ENCODE assay signal across 8 cellular contexts in genomic region chr17:48724241-48725004, GRCh38. TPM values are rescaled to one million over a fixed set of nuclear protein-coding genes. Genes with fewer than 3 reads are reported as not detected.
DNase-seq lines count a peak whose midpoint lies in the region; ATAC-seq lines count a peak whose summit lies in the region.

No MANE protein-coding gene starts in this region.

- DNase-seq in NCI-H2196 (lab: John Stamatoyannopoulos, UW; ENCODE audit: unreplicated experiment), result peak; percentile 55
- DNase-seq in NCI-H2196 treated with DMSO at 0.1 percent for 48 hours (lab: John Stamatoyannopoulos, UW; ENCODE audit: unreplicated experiment), result no peak
- peak; percentile 85 for DNase-seq in NCI-H2227 (lab: John Stamatoyannopoulos, UW; ENCODE audit: unreplicated experiment)
- DNase-seq in central memory CD4-positive, alpha-beta T cell, result peak; percentile 65
- peak; percentile 78 for DNase-seq in left lobe of liver (ENCODE audit: low spot score)
- DNase-seq in stimulated activated CD4-positive, alpha-beta T cell treated with anti-CD3 and anti-CD28 coated beads, Interleukin-2, amount 100 ng/mL, for 48 hours, result peak; percentile 74 to 83

- peak; percentile 79 to 85 for ATAC-seq in activated CD4-positive, CD25-positive, alpha-beta regulatory T cell treated with anti-CD3 and anti-CD28 coated beads, Interleukin-2, amount 50 U/mL, for 24 hours
- peak; percentile 91 for ATAC-seq in left lobe of liver
- no peak for ATAC-seq in GM19035 (IDR thresholded peaks at IDR 0.05; ENCODE audit: unreplicated experiment)

RNA-seq across cellular contexts. Expression of gene PRAC2, which starts 1.4 kb away (rescaled TPM):
- total RNA-seq in left lobe of liver, result not detected

RNA-seq across cellular contexts. Expression of gene PRAC1, which starts 2.1 kb away (rescaled TPM):
- total RNA-seq in left lobe of liver, result not detected

RNA-seq across cellular contexts. Expression of gene HOXB13, which starts 4.1 kb away (rescaled TPM):
- 0.08 TPM for total RNA-seq in left lobe of liver
